Comparison of ENCODE assay signal across 1 cellular context in genomic region chr18:616380-616995, GRCh38.
TF ChIP-seq lines count a peak whose summit lies in the region.

No MANE protein-coding gene starts in this region.

TF ChIP-seq in endothelial cell of umbilical vein, 7 proteins besides CTCF, POLR2A, EP300 and RAD21:
- TF ChIP-seq MAX (IDR thresholded peaks at IDR 0.05; ENCODE audit: insufficient read depth, insufficient read length) (no peak), FOS (IDR thresholded peaks at IDR 0.05; ENCODE audit: borderline replicate concordance, insufficient read depth, low read length) (no peak), GATA2 (IDR thresholded peaks at IDR 0.05; ENCODE audit: insufficient read depth, insufficient read length, low read depth, low read length) (no peak), EZH2 (IDR thresholded peaks at IDR 0.05; ENCODE audit: borderline replicate concordance, low read depth, low read length, severe bottlenecking) (no peak), POLR2AphosphoS5 (IDR thresholded peaks at IDR 0.05; ENCODE audit: insufficient read depth, low read depth, low read length) (no peak), JUN (IDR thresholded peaks at IDR 0.05; ENCODE audit: borderline replicate concordance, insufficient read depth, insufficient read length, low read depth) (no peak), MYC (IDR thresholded peaks at IDR 0.05; ENCODE audit: low read depth, low read length) (no peak)
TF ChIP-seq in endothelial cell of umbilical vein: peak in this region for 0.
